Comparison of ENCODE assay signal across 20 cellular contexts in genomic region chr10:17146888-17147287, GRCh38. TPM values are rescaled to one million over a fixed set of nuclear protein-coding genes. Genes with fewer than 3 reads are reported as not detected.
DNase-seq lines count a peak whose midpoint lies in the region; ATAC-seq, FAIRE-seq and TF ChIP-seq lines count a peak whose summit lies in the region.
"Had no signal": no experiment of that assay in that cellular context is flagged by ENCODE, and none has a peak within 500 bp of the region (broad histone marks: within the 10 kb centered on the region; RNA-seq: fewer than 3 reads in every experiment).

No MANE protein-coding gene starts in this region.

- TF ChIP-seq CTCF in D721Med (IDR thresholded peaks at IDR 0.05; ENCODE audit: insufficient read depth, missing control alignments) (no peak), HEK293 (tag by site-specific recombination; IDR thresholded peaks at IDR 0.05) (no peak), fibroblast of villous mesenchyme (IDR thresholded peaks at IDR 0.05; ENCODE audit: insufficient read depth, low read depth, low read length) (no peak)

- no peak for DNase-seq in D721Med (ENCODE audit: insufficient read length, low spot score)
- peak; percentile 56 for DNase-seq in fibroblast of villous mesenchyme (ENCODE audit: low read depth)
- DNase-seq in mesendoderm = no peak
- DNase-seq in RCC 7860 (ENCODE audit: low spot score) = no peak
- DNase-seq: AML-193; Calu3; CD4-positive, CD25-positive, alpha-beta regulatory T cell; DMS79; EL; GOT3; H9; HFFc6 had no signal

- H3K4ac ChIP-seq in mesendoderm (ENCODE audit: low read depth, low read length) = no peak overlapping the region

- H3K36me3 ChIP-seq in HEK293 (ENCODE audit: control insufficient read depth in 2 of 2, insufficient read depth in 1 of 2, low read length in 2 of 2) (no peaks in the 10 kb centered on the region), mesendoderm (ENCODE audit: control insufficient read depth, insufficient read depth, low read length) (no peaks in the 10 kb centered on the region)

- H3K9me3 ChIP-seq in HEK293 (ENCODE audit: control insufficient read depth, insufficient read depth, low read depth, low read length) = no peaks in the 10 kb centered on the region

- no peak overlapping the region for H4K8ac ChIP-seq in mesendoderm (ENCODE audit: low read depth, low read length)

- H3K79me2 ChIP-seq in mesendoderm (ENCODE audit: control insufficient read depth, insufficient read depth, low read length) = no peaks in the 10 kb centered on the region

- H4K5ac ChIP-seq in mesendoderm (ENCODE audit: low read length) = no peak overlapping the region

- H2BK120ac ChIP-seq in mesendoderm (ENCODE audit: low read depth, low read length) = no peak overlapping the region

- H3K79me1 ChIP-seq in mesendoderm (ENCODE audit: low read length) = no peaks in the 10 kb centered on the region

- no peak overlapping the region for H3K56ac ChIP-seq in mesendoderm (ENCODE audit: low read length)

- WGBS in mesendoderm (ENCODE audit: extremely low coverage, insufficient coverage, low lambda C conversion rate) = no CpG with 5 or more reads among the region's 3 CpGs

- no peak for ATAC-seq in GM19023 (IDR thresholded peaks at IDR 0.05; ENCODE audit: unreplicated experiment)
- ATAC-seq: K562 had no signal

- no peak overlapping the region for H2AK5ac ChIP-seq in mesendoderm (ENCODE audit: low read length)

- H3K4me1 ChIP-seq in HEK293 (ENCODE audit: control insufficient read depth, insufficient read depth, low read length) (no peaks in the 10 kb centered on the region), mesendoderm (ENCODE audit: control insufficient read depth, low read depth, low read length) (no peaks in the 10 kb centered on the region)
- H3K4me1 ChIP-seq: BLaER1 treated with 17β-estradiol and CSF1 and Interleukin-3, amounts not matched to agents 10 nM and 100 nM had no signal

- CTCF ChIA-PET in HEK293 (lab: Yijun Ruan, JAX) = no interaction called here

- H3K27ac ChIP-seq in HEK293 (ENCODE audit: extremely low read depth, low read depth, low read length) (no peak overlapping the region), mesendoderm (ENCODE audit: low read depth, low read length) (no peak overlapping the region)
- H3K27ac ChIP-seq: BLaER1 treated with 17β-estradiol and CSF1 and Interleukin-3, amounts not matched to agents 10 nM and 100 nM; HL-60 had no signal

- H3K4me2 ChIP-seq in mesendoderm (ENCODE audit: low read length) = no peak overlapping the region
- H3K4me2 ChIP-seq: BLaER1 treated with 17β-estradiol and CSF1 and Interleukin-3, amounts not matched to agents 10 nM and 100 nM had no signal

- no peak overlapping the region for H3K9ac ChIP-seq in mesendoderm (ENCODE audit: low read length)
- H3K9ac ChIP-seq: BLaER1 treated with 17β-estradiol and CSF1 and Interleukin-3, amounts not matched to agents 10 nM and 100 nM had no signal

- POLR2A ChIA-PET in HEK293 (lab: Yijun Ruan, JAX) = no interaction called here

- no peak overlapping the region for H3K4me3 ChIP-seq in HEK293 (ENCODE audit: low read depth, low read length)
- no peak overlapping the region for H3K4me3 ChIP-seq in fibroblast of villous mesenchyme (ENCODE audit: low read depth, low read length)
- H3K4me3 ChIP-seq in mesendoderm (ENCODE audit: low read length) = no peak overlapping the region
- H3K4me3 ChIP-seq: BLaER1 treated with 17β-estradiol and CSF1 and Interleukin-3, amounts not matched to agents 10 nM and 100 nM; K562 had no signal

- H2BK15ac ChIP-seq in mesendoderm (replicated peaks; ENCODE audit: low read depth) = no peak overlapping the region

- no peak overlapping the region for H3K18ac ChIP-seq in mesendoderm (ENCODE audit: low read length)

- no peaks in the 10 kb centered on the region for H3K27me3 ChIP-seq in mesendoderm (ENCODE audit: insufficient read depth, low read length, poor library complexity)
- H3K27me3 ChIP-seq: BLaER1 treated with 17β-estradiol and CSF1 and Interleukin-3, amounts not matched to agents 10 nM and 100 nM had no signal

- H2BK5ac ChIP-seq in mesendoderm (ENCODE audit: low read length) = no peak overlapping the region

- FAIRE-seq in D721Med (lab: Jason Lieb, UNC) (peak; percentile 6), RCC 7860 (lab: Jason Lieb, UNC) (no peak)
- FAIRE-seq: G401.6, GM12891, GM19239, K562 had no signal

- no peak overlapping the region for H3K23ac ChIP-seq in mesendoderm (ENCODE audit: low read length)

TF ChIP-seq in HEK293, 187 proteins besides CTCF, POLR2A, EP300 and RAD21:
- TF ChIP-seq PRDM6 (tag by site-specific recombination; IDR thresholded peaks at IDR 0.05) = peak; percentile 28; the same call in 1 of the 2 replicates
- TF ChIP-seq GFI1B (tag by site-specific recombination; IDR thresholded peaks at IDR 0.05) = no peak
- no peak for TF ChIP-seq ZNF114 (tag by site-specific recombination; IDR thresholded peaks at IDR 0.05)
- no peak for TF ChIP-seq KLF16 (tag by site-specific recombination; IDR thresholded peaks at IDR 0.05)
- no peak for TF ChIP-seq KLF17 (tag by site-specific recombination; IDR thresholded peaks at IDR 0.05)
- TF ChIP-seq ZSCAN4 (tag by site-specific recombination; IDR thresholded peaks at IDR 0.05) = no peak

RNA-seq across cellular contexts. Expression of gene CUBN, which starts 17.3 kb away (rescaled TPM):
- total RNA-seq in fibroblast of villous mesenchyme = 0.64 and 0.86 TPM in 2 replicates
- 0.10 TPM for polyA plus RNA-seq in mesendoderm (2013, experiment 1 of 2)
- 0.07 TPM for polyA plus RNA-seq in mesendoderm (2013, experiment 2 of 2)

RNA-seq across cellular contexts. Expression of gene TRDMT1, which starts 54.6 kb away (rescaled TPM):
- total RNA-seq in fibroblast of villous mesenchyme = 6.0 and 6.1 TPM in 2 replicates
- polyA plus RNA-seq in mesendoderm (2013, experiment 1 of 2) = 10.3 TPM
- polyA plus RNA-seq in mesendoderm (2013, experiment 2 of 2) = 11.6 TPM
